Comparison of ENCODE assay signal across 13 cellular contexts in the genomic region with DNA sequence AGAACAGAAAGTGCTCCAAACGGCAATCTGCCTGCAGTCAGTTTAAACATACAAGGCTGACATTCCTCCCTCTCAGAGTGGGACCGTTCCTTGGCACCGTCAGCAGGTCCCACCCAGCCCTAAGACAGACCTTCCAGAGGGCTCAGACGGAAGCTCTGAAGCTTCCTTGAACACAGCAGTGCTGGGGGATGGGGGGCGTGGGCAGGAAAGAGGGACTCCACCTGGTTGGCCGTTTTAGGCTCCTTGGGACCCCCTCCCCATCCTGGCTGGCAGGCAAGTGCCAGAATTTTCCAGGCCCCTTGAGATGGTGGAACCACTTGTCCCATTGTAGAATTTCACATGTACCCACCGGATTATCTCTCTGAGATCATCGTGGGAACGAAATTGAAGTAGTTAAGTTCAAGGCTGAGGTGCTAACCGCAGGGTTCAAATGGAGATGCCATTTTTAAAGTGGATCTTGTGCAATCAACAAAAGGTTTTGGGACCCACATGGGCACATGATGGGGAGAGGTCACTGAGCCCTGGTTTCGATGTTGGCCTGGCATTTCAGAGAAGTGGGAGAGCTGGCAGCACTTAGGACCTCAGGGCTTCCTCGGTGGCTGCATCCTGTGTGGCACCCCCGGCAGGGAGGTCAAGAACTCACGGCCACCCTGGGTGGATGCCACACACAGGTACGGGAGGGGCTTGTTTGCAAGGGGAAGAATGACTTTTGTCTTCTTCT. TPM values are rescaled to one million over a fixed set of nuclear protein-coding genes. Genes with fewer than 3 reads are reported as not detected.
DNase-seq lines count a peak whose midpoint lies in the region; ATAC-seq, FAIRE-seq and TF ChIP-seq lines count a peak whose summit lies in the region.
"Had no signal": no experiment of that assay in that cellular context is flagged by ENCODE, and none has a peak within 500 bp of the region (broad histone marks: within the 10 kb centered on the region; RNA-seq: fewer than 3 reads in every experiment).

No MANE protein-coding gene starts in this region.

- RAD21 ChIA-PET in GM12878 (lab: Charles Lee; ENCODE audit: unreplicated experiment), result interaction anchor here (0.7 to 4.4 kb wide), 7 partner anchors 12 to 113 kb away, joined by 3 to 26 read pairs (median 9); no protein-coding TSS in a partner anchor

- H3K4me2 ChIP-seq in MM.1S (ENCODE audit: low read depth, low read length) (peak overlapping the region; percentile 88), GM12878 (ENCODE audit: control insufficient read depth, insufficient read depth) (peak overlapping the region; percentile 79)

- H3K9ac ChIP-seq in MM.1S (ENCODE audit: low read length) (peak overlapping the region; percentile 65), GM12878 (ENCODE audit: control insufficient read depth, insufficient read depth, low read length) (peak overlapping the region; percentile 60)

- no TSS peak for BruUV-seq in GM12878 (replicated peaks; lab: Mats Ljungman, UMichigan)

- peaks cover 45% of the 10 kb centered on the region for H3K4me1 Mint-ChIP-seq in activated CD4-positive, alpha-beta T cell treated with anti-CD3 and anti-CD28 coated beads, Interleukin-2, amount 10 ng/mL, durations not matched to agents 7 days and 5 days

- no peak overlapping the region for H3K4me3 Mint-ChIP-seq in activated CD4-positive, alpha-beta T cell treated with anti-CD3 and anti-CD28 coated beads, Interleukin-2, amount 10 ng/mL, durations not matched to agents 7 days and 5 days

- no peaks in the 10 kb centered on the region for H3K27me3 Mint-ChIP-seq in activated CD4-positive, alpha-beta T cell treated with anti-CD3 and anti-CD28 coated beads, Interleukin-2, amount 10 ng/mL, durations not matched to agents 7 days and 5 days

- ATAC-seq in GM12878, result no peak
- no peak for ATAC-seq in HG02870 (IDR thresholded peaks at IDR 0.05; ENCODE audit: unreplicated experiment)
- ATAC-seq: PC-3 had no signal

- TF ChIP-seq CTCF in MM.1S (IDR thresholded peaks at IDR 0.05; ENCODE audit: low read length) (no peak), GM12878 (IDR thresholded peaks at IDR 0.05 in 2 of 3, conservative IDR thresholded peaks at IDR 0.05 in 1 of 3; ENCODE audit: control insufficient read depth in 2 of 3, extremely low read depth in 1 of 3, insufficient read depth in 1 of 3, low read depth in 3 of 3, low read length in 3 of 3) (no peak)

- CTCF ChIA-PET in activated CD4-positive, alpha-beta T cell treated with anti-CD3 and anti-CD28 coated beads, Interleukin-2, amount 10 ng/mL, durations not matched to agents 7 days and 5 days (lab: Charles Lee), result interaction anchor here (0.5 to 4.6 kb wide), 6 partner anchors 11 to 83 kb away, joined by 3 to 31 read pairs (median 3); no protein-coding TSS in a partner anchor
- CTCF ChIA-PET in GM12878 (lab: Yijun Ruan, JAX), result interaction anchor here (1.1 to 4.2 kb wide), 3 partner anchors 12 to 42 kb away, joined by 3 to 26 read pairs (median 13); no protein-coding TSS in a partner anchor

- H3K4me3 ChIP-seq in MM.1S (ENCODE audit: low read length), result peak overlapping the region; percentile 29
- peak overlapping the region; percentile 3; the same call in 1 of the 2 replicates for H3K4me3 ChIP-seq in GM12878
- H3K4me3 ChIP-seq: ascending aorta had no signal

- no peak; the same call in 1 of the 2 replicates for TF ChIP-seq POLR2A in GM12878 (IDR thresholded peaks at IDR 0.05; ENCODE audit: low read depth, low read length)

- in situ Hi-C loops in GM12878 (cut with MboI), result no loop called here

- H3K27ac Mint-ChIP-seq in activated CD4-positive, alpha-beta T cell treated with anti-CD3 and anti-CD28 coated beads, Interleukin-2, amount 10 ng/mL, durations not matched to agents 7 days and 5 days, result no peak overlapping the region

- peaks cover 72% of the 10 kb centered on the region for H3K4me1 ChIP-seq in MM.1S (ENCODE audit: low read length)
- peaks cover 67% of the 10 kb centered on the region for H3K4me1 ChIP-seq in GM12878 (ENCODE audit: control insufficient read depth, insufficient read depth, low read length)
- H3K4me1 ChIP-seq: ascending aorta had no signal

- 56% methylated on average over 15 of the region's 15 CpGs for WGBS in GM12878 (ENCODE audit: insufficient coverage, insufficient replicate concordance, low lambda C conversion rate, missing lambda C conversion rate)

- no peak overlapping the region for H2AFZ ChIP-seq in MM.1S (ENCODE audit: low read length)
- H2AFZ ChIP-seq in GM12878 (ENCODE audit: control insufficient read depth, low read depth, low read length), result no peak overlapping the region

- peaks cover 50% of the 10 kb centered on the region for H3F3A ChIP-seq in MM.1S (ENCODE audit: insufficient read depth, low read length)

- POLR2A ChIA-PET in activated CD4-positive, alpha-beta T cell treated with anti-CD3 and anti-CD28 coated beads, Interleukin-2, amount 10 ng/mL, durations not matched to agents 7 days and 5 days (lab: Charles Lee), result interaction anchor here (1.0 to 4.4 kb wide), 5 partner anchors 26 to 46 kb away, joined by 4 to 50 read pairs (median 6); a partner anchor contains a TSS
- POLR2A ChIA-PET in GM12878 (lab: Charles Lee), result interaction anchor here (1.0 to 2.0 kb wide), 7 partner anchors 12 to 122 kb away, joined by 3 to 13 read pairs (median 5); a partner anchor contains a TSS

- peaks cover 32% of the 10 kb centered on the region for H3K36me3 Mint-ChIP-seq in activated CD4-positive, alpha-beta T cell treated with anti-CD3 and anti-CD28 coated beads, Interleukin-2, amount 10 ng/mL, durations not matched to agents 7 days and 5 days (ENCODE audit: low read depth)

- no peaks in the 10 kb centered on the region for H3K36me3 ChIP-seq in MM.1S (replicated peaks; ENCODE audit: insufficient read depth, low read length)
- H3K36me3 ChIP-seq in GM12878 (ENCODE audit: control insufficient read depth in 2 of 2, insufficient read depth in 2 of 2, low read length in 1 of 2), result peaks cover 7 to 17% of the 10 kb centered on the region in 2 experiments; a peak in 3 of 4 replicates

- no peak for TF ChIP-seq EP300 in GM12878 (IDR thresholded peaks at IDR 0.05; ENCODE audit: borderline replicate concordance in 1 of 2, control insufficient read depth in 1 of 2, low read depth in 2 of 2, low read length in 2 of 2)

- SMC1A ChIA-PET in GM12878 (lab: Charles Lee; ENCODE audit: uncharacterized antibody, unreplicated experiment), result interaction anchor here (0.9 to 2.2 kb wide), 8 partner anchors 11 to 124 kb away, joined by 4 to 22 read pairs (median 6); no protein-coding TSS in a partner anchor

- H3K9me3 ChIP-seq in MM.1S (replicated peaks; ENCODE audit: insufficient read depth, low read length) (no peaks in the 10 kb centered on the region), GM12878 (replicated peaks; ENCODE audit: control insufficient read depth, insufficient read depth, low read length) (no peaks in the 10 kb centered on the region)
- H3K9me3 ChIP-seq: ascending aorta had no signal

- FAIRE-seq in GM12878 (lab: Jason Lieb, UNC), result no peak
- FAIRE-seq: endometrium had no signal

- TF ChIP-seq RAD21 in GM12878 (IDR thresholded peaks at IDR 0.05; ENCODE audit: insufficient read depth, low read depth, low read length), result no peak

- H3K9me2 ChIP-seq in MM.1S (replicated peaks; ENCODE audit: insufficient read depth, low read length), result no peaks in the 10 kb centered on the region

- H3K27me3 ChIP-seq in MM.1S (replicated peaks; ENCODE audit: insufficient read depth, low read length) (no peaks in the 10 kb centered on the region), GM12878 (replicated peaks in 1 of 2; ENCODE audit: control insufficient read depth in 2 of 2, insufficient read depth in 2 of 2, low read length in 1 of 2) (no peaks in the 10 kb centered on the region)
- H3K27me3 ChIP-seq: ascending aorta had no signal

- intact Hi-C loops in GM12878 (cut with micrococcal nuclease; ENCODE audit: unreplicated experiment), result loop anchor here (1.0 kb wide), 1 partner anchor 32 kb away; no protein-coding TSS in a partner anchor

- no peaks in the 10 kb centered on the region for H4K20me1 ChIP-seq in MM.1S (ENCODE audit: insufficient read depth, low read length)
- no peaks in the 10 kb centered on the region for H4K20me1 ChIP-seq in GM12878 (ENCODE audit: control insufficient read depth, insufficient read depth)

- peak overlapping the region; percentile 93 for H3K27ac ChIP-seq in MM.1S (ENCODE audit: low read length)
- peak overlapping the region; percentile 81 for H3K27ac ChIP-seq in GM12878 (ENCODE audit: control insufficient read depth, insufficient read depth)
- H3K27ac ChIP-seq: ascending aorta had no signal

- H3K9me3 Mint-ChIP-seq in activated CD4-positive, alpha-beta T cell treated with anti-CD3 and anti-CD28 coated beads, Interleukin-2, amount 10 ng/mL, durations not matched to agents 7 days and 5 days, result no peaks in the 10 kb centered on the region

- peak; percentile 53 for DNase-seq in activated CD4-positive, alpha-beta T cell treated with anti-CD3 and anti-CD28 coated beads, Interleukin-2, amount 10 ng/mL, durations not matched to agents 7 days and 5 days
- DNase-seq in activated CD4-positive, alpha-beta T cell treated with anti-CD3 and anti-CD28 coated beads for 48 hours, result no peak
- DNase-seq in MM.1S (no peak), GM12878 (ENCODE audit: low read depth, low spot score) (no peak), iPS-NIHi11 (ENCODE audit: low spot score) (no peak), SKM-1 treated with dmso at 0.1 percent for 144 hours (lab: John Stamatoyannopoulos, UW; ENCODE audit: unreplicated experiment) (no peak)
- peak; percentile 42 for DNase-seq in stimulated activated CD8-positive, alpha-beta memory T cell treated with anti-CD3 and anti-CD28 coated beads, Interleukin-4, amount 100 ng/mL, for 48 hours
- DNase-seq: GF-D8, NCI-H1092 treated with DMSO at 0.1 percent for 48 hours, PC-3 had no signal

- H3K79me2 ChIP-seq in MM.1S (ENCODE audit: low read length) (peaks cover 9% of the 10 kb centered on the region), GM12878 (ENCODE audit: control insufficient read depth, insufficient read depth, low read length) (no peaks in the 10 kb centered on the region)

RNA-seq across cellular contexts. Expression of a gene that starts 46.2 kb away (rescaled TPM):
- 100 to 1,000 TPM; 253 to 255 TPM for total RNA-seq in activated CD4-positive, alpha-beta T cell treated with anti-CD3 and anti-CD28 coated beads, Interleukin-2, amount 10 ng/mL, durations not matched to agents 7 days and 5 days
- total RNA-seq in GM12878 (2013; cell fraction: nucleolus; rRNA removed), result 1.0 and 2.7 TPM in 2 replicates
- 3.2 and 4.4 TPM in 2 replicates for total RNA-seq in GM12878 (2014; rRNA removed)
- total RNA-seq in GM12878 (2014; rRNA removed; fragmentation: Illumina TruSeq; extraction: Trizol), result 0.74 and 1.0 TPM in 2 replicates
- total RNA-seq in GM12878 (2021), result 12.4 and 13.7 TPM in 2 replicates
- 1.7 TPM for polyA plus RNA-seq in GM12878 (2011; ENCODE audit: low read depth)
- 0.20 and 0.23 TPM in 2 replicates for polyA plus RNA-seq in GM12878 (2011; rRNA removed)
- 0.99 and 1.6 TPM in 2 replicates for polyA plus RNA-seq in GM12878 (2011; cell fraction: cytosol; rRNA removed)
- polyA plus RNA-seq in GM12878 (2011; cell fraction: nucleus; rRNA removed), result 3.2 and 8.0 TPM in 2 replicates
- 11.2 and 12.8 TPM in 2 replicates for polyA plus RNA-seq in GM12878 (2012)
- polyA plus RNA-seq in GM12878 (2014; fragmentation: Illumina TruSeq; extraction: Trizol), result 0.14 and 0.66 TPM in 2 replicates
- under 1 TPM; 0.16 to 0.71 TPM for polyA plus RNA-seq in GM12878 (2014; fragmentation: Nextera tagmentation; extraction: Ambion mirVana)
- polyA plus RNA-seq in GM12878 (2014; rRNA removed), result 3.8 and 7.6 TPM in 2 replicates
- polyA plus RNA-seq in GM12878 (2016; fragmentation: Nextera tagmentation; extraction: Ambion mirVana), result 1 to 10 TPM in 1 of 2 experiments, under 1 TPM in 1; 1.00 to 1.8 TPM
- polyA minus RNA-seq in GM12878 (2011; rRNA and poly(A)+ RNA removed), result 0.15 and 0.31 TPM in 2 replicates
- 1.5 TPM in 2 replicates for polyA minus RNA-seq in GM12878 (2011; cell fraction: cytosol; rRNA and poly(A)+ RNA removed)
- polyA minus RNA-seq in GM12878 (2011; cell fraction: nucleus; rRNA and poly(A)+ RNA removed), result 2.4 and 8.4 TPM in 2 replicates

Comparison
In these comparisons a context has a peak if more than half of its experiments do, and no peak if none do; other contexts are left out.
1. DNase-seq: peak in activated CD4-positive, alpha-beta T cell treated with anti-CD3 and anti-CD28 coated beads, Interleukin-2, amount 10 ng/mL, durations not matched to agents 7 days and 5 days (single experiment) and stimulated activated CD8-positive, alpha-beta memory T cell treated with anti-CD3 and anti-CD28 coated beads, Interleukin-4, amount 100 ng/mL, for 48 hours (single experiment); none in activated CD4-positive, alpha-beta T cell treated with anti-CD3 and anti-CD28 coated beads for 48 hours (single experiment), MM.1S (single experiment), GM12878 (single experiment), iPS-NIHi11 (single experiment) and SKM-1 treated with dmso at 0.1 percent for 144 hours (single experiment).
2. RNA of a gene that starts 46.2 kb away (total RNA-seq): 253 to 255 TPM in activated CD4-positive, alpha-beta T cell treated with anti-CD3 and anti-CD28 coated beads, Interleukin-2, amount 10 ng/mL, durations not matched to agents 7 days and 5 days; 0.74 to 13.7 TPM in GM12878; every median in the first group is over 10 times any median in the second.